24 cellular contexts compared by ENCODE assay signal in the genomic region with DNA sequence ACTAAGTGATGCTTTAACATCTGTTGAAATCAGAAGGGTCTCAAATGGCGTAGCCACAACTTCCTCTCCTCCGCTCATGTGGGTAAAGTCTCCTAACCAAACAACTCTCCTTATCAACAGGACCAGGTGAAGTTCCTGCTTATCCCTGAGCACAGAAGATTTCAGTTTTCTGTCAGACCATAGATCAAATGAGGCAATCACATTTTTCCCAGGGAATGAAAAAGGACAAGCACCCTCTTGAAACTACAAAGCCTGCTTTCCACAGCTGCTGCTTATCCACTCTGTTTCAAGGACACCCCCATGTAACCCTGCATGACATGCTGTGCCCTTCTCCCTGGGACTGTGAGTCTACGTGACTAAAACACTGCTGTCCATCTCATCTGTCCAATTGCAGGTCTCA.
DNase-seq lines count a peak whose midpoint lies in the region; ATAC-seq, FAIRE-seq and TF ChIP-seq lines count a peak whose summit lies in the region.
"Had no signal": no experiment of that assay in that cellular context is flagged by ENCODE, and none has a peak within 500 bp of the region (broad histone marks: within the 10 kb centered on the region; RNA-seq: fewer than 3 reads in every experiment).

No MANE protein-coding gene starts in this region.

- H3K9me3 ChIP-seq in PC-3 (ENCODE audit: low read length), result no peaks in the 10 kb centered on the region
- H3K9me3 ChIP-seq: esophagus squamous epithelium, thyroid gland had no signal

- no peaks in the 10 kb centered on the region for H3K9me2 ChIP-seq in PC-3 (replicated peaks; ENCODE audit: low read length)

- no peak for FAIRE-seq in GM12891 (lab: Jason Lieb, UNC)

- TF ChIP-seq CTCF in PC-3 (conservative IDR thresholded peaks at IDR 0.05; ENCODE audit: low read depth, low read length), result no peak

- no peaks in the 10 kb centered on the region for H4K20me1 ChIP-seq in PC-3 (ENCODE audit: low read length)

- peak; percentile 88 for DNase-seq in GDM1 (lab: John Stamatoyannopoulos, UW)
- DNase-seq in KBM-7, result peak; percentile 92
- peak; percentile 7 for DNase-seq in SKM-1 (lab: John Stamatoyannopoulos, UW; ENCODE audit: unreplicated experiment)
- DNase-seq in erythroblast (lab: John Stamatoyannopoulos, UW), result peak; percentile 27 to 57
- DNase-seq in DMS 273 treated with DMSO at 0.1 percent for 48 hours (lab: John Stamatoyannopoulos, UW), result no peak
- no peak for DNase-seq in GM12891 (ENCODE audit: insufficient read length, low spot score)
- no peak for DNase-seq in PC-3
- DNase-seq: activated CD4-positive, alpha-beta T cell treated with anti-CD3 and anti-CD28 coated beads, Interleukin-2, amount 10 ng/mL, durations not matched to agents 7 days and 5 days; CD4-positive, CD25-positive, alpha-beta regulatory T cell; DMS153; effector CD4-positive, alpha-beta T cell; esophagus squamous epithelium; GF-D8; NCI-H1436; NCI-H2171; NCI-H774; PC-9; stimulated activated CD4-positive, alpha-beta T cell treated with anti-CD3 and anti-CD28 coated beads, Interleukin-4, amount 100 ng/mL, for 1 hour; stimulated activated naive CD8-positive, alpha-beta T cell treated with anti-CD3 and anti-CD28 coated beads, Interleukin-15, Interleukin-2, amounts not matched to agents 100 U/mL and 50 U/mL, for 24 hours; thyroid gland had no signal

- H2AFZ ChIP-seq in PC-3 (ENCODE audit: low read length), result no peak overlapping the region
- H2AFZ ChIP-seq: PC-9 had no signal

- H3K4me3 ChIP-seq in PC-3 (ENCODE audit: low read length), result no peak overlapping the region
- H3K4me3 ChIP-seq: esophagus squamous epithelium, PC-9, SK-N-MC, smooth muscle cell, thyroid gland had no signal

- intact Hi-C loops in PC-3 (cut with micrococcal nuclease), result no loop called here

- no peak overlapping the region for H3K9ac ChIP-seq in PC-3 (ENCODE audit: low read length)

- no peaks in the 10 kb centered on the region for H3K4me1 ChIP-seq in PC-3 (ENCODE audit: insufficient read depth, low read length)
- H3K4me1 ChIP-seq: esophagus squamous epithelium, thyroid gland had no signal

- no peak for TF ChIP-seq POLR2A in erythroblast (IDR thresholded peaks at IDR 0.05; ENCODE audit: low read length)
- no peak for TF ChIP-seq POLR2A in GM12891 (IDR thresholded peaks at IDR 0.05; ENCODE audit: low read depth, low read length)

- H3K27me3 ChIP-seq in PC-3 (ENCODE audit: low read length), result no peaks in the 10 kb centered on the region
- H3K27me3 ChIP-seq: esophagus squamous epithelium, thyroid gland had no signal

- in situ Hi-C loops in KBM-7 (cut with MboI; ENCODE audit: low pct_unique_long_range_greater_than_20kb, low sequenced_read_pairs), result no loop called here

- POLR2A ChIA-PET in PC-3 (lab: Charles Lee; ENCODE audit: unreplicated experiment), result no interaction called here

- H3F3A ChIP-seq in PC-3 (ENCODE audit: low read length, unreplicated experiment), result no peaks in the 10 kb centered on the region

- no peaks in the 10 kb centered on the region for H3K36me3 ChIP-seq in PC-3 (ENCODE audit: low read depth, low read length)
- H3K36me3 ChIP-seq: esophagus squamous epithelium, thyroid gland had no signal

- no peak overlapping the region for H3K27ac ChIP-seq in PC-3 (ENCODE audit: low read length)
- H3K27ac ChIP-seq: esophagus squamous epithelium, PC-9, SK-N-MC, thyroid gland had no signal

- H3K4me2 ChIP-seq in PC-3 (ENCODE audit: low read length), result no peak overlapping the region
- H3K4me2 ChIP-seq: PC-9, smooth muscle cell had no signal

- CTCF ChIA-PET in PC-3 (lab: Charles Lee), result no interaction called here

- no peaks in the 10 kb centered on the region for H3K79me2 ChIP-seq in PC-3 (ENCODE audit: low read length)

- no TSS peak for BruUV-seq in PC-3 (replicated peaks; lab: Mats Ljungman, UMichigan)

- ATAC-seq in GM18909 (IDR thresholded peaks at IDR 0.05; ENCODE audit: poor library complexity, unreplicated experiment), result no peak
- ATAC-seq in PC-3, result no peak
- ATAC-seq: activated T-helper 17 cell treated with anti-CD3 and anti-CD28 coated beads, Interleukin-2, amount 50 U/mL, for 72 hours; stimulated activated naive CD8-positive, alpha-beta T cell treated with anti-CD3 and anti-CD28 coated beads, Interleukin-15, Interleukin-2, amounts not matched to agents 100 U/mL and 50 U/mL, for 24 hours had no signal

TF ChIP-seq in GM12891, 5 proteins besides CTCF, POLR2A, EP300 and RAD21:
- TF ChIP-seq SPI1 (IDR thresholded peaks at IDR 0.05; ENCODE audit: low read depth, low read length), result no peak
- no peak for TF ChIP-seq PAX5 (IDR thresholded peaks at IDR 0.05; ENCODE audit: insufficient read depth, low read length, severe bottlenecking)
- TF ChIP-seq POU2F2 (IDR thresholded peaks at IDR 0.05; ENCODE audit: low read depth, low read length), result no peak
- TF ChIP-seq TAF1 (IDR thresholded peaks at IDR 0.05; ENCODE audit: low read depth, low read length), result no peak
- TF ChIP-seq POLR2AphosphoS5 (IDR thresholded peaks at IDR 0.05; ENCODE audit: low read depth, low read length), result no peak

Comparison
In these comparisons a context has a peak if more than half of its experiments do, and no peak if none do; other contexts are left out.
1. DNase-seq: peak in GDM1 (single experiment), KBM-7 (single experiment), SKM-1 (single experiment) and erythroblast (2 of 2); none in DMS 273 treated with DMSO at 0.1 percent for 48 hours (single experiment), GM12891 (single experiment) and PC-3 (single experiment).